12 cellular contexts compared by ENCODE assay signal in the genomic region with DNA sequence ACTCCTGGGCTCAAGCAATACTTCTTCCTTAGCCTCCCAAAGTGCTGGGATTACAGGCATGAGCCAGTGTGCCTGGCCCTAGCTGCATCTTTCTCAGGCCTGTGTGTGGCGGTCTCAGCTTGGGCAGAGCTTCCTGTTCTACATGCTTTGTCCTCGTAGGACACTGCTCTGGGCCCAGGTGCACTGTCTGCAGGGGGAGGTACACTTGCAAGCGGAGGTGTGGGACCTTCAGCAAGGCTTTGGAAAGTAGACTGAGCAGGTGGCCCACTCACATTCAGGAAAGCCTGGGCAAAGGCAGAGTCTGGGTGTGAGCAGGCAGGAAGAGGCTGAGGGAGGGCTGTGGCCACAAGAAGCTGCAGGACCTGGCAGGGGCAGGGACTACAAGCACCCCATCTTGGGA. TPM values are rescaled to one million over a fixed set of nuclear protein-coding genes. Genes with fewer than 3 reads are reported as not detected.
DNase-seq lines count a peak whose midpoint lies in the region; ATAC-seq and TF ChIP-seq lines count a peak whose summit lies in the region.
"Had no signal": no experiment of that assay in that cellular context is flagged by ENCODE, and none has a peak within 500 bp of the region (broad histone marks: within the 10 kb centered on the region; RNA-seq: fewer than 3 reads in every experiment).

No MANE protein-coding gene starts in this region.

- H3K36me3 ChIP-seq in breast epithelium, result no peaks in the 10 kb centered on the region
- no peaks in the 10 kb centered on the region for H3K36me3 ChIP-seq in mammary epithelial cell (ENCODE audit: insufficient read depth, low read length)
- H3K36me3 ChIP-seq in urinary bladder (ENCODE audit: insufficient read depth), result no peaks in the 10 kb centered on the region

- no TSS peak for BruUV-seq in mammary epithelial cell (replicated peaks; lab: Mats Ljungman, UMichigan)

- no peak for DNase-seq in breast epithelium (ENCODE audit: low spot score in 2 of 2)
- DNase-seq in mammary epithelial cell, result no peak
- DNase-seq in naive thymus-derived CD8-positive, alpha-beta T cell, result no peak
- no peak for DNase-seq in globus pallidus (ENCODE audit: low spot score)
- DNase-seq in NCI-H526 treated with DMSO at 0.1 percent for 48 hours (lab: John Stamatoyannopoulos, UW), result no peak
- DNase-seq in DMS114 treated with DMSO at 0.1 percent for 48 hours (lab: John Stamatoyannopoulos, UW; ENCODE audit: unreplicated experiment), result no peak
- DNase-seq: Calu3; GOT3; NCI-H187 treated with DMSO at 0.1 percent for 48 hours; stimulated activated CD4-positive, alpha-beta T cell treated with anti-CD3 and anti-CD28 coated beads, Interleukin-4, amount 100 ng/mL, for 1 hour had no signal

- no peaks in the 10 kb centered on the region for H4K20me1 ChIP-seq in mammary epithelial cell (ENCODE audit: insufficient read depth, low read length)

- H3K4me2 ChIP-seq in mammary epithelial cell (ENCODE audit: insufficient read depth, low read depth, low read length), result no peak overlapping the region

- H3K9ac ChIP-seq in mammary epithelial cell (ENCODE audit: insufficient read depth, low read length), result no peak overlapping the region

- H3K27ac ChIP-seq in breast epithelium (peak overlapping the region; percentile 89 to 93), mammary epithelial cell (ENCODE audit: insufficient read depth, low read depth, low read length) (no peak overlapping the region), urinary bladder (ENCODE audit: low read depth) (peak overlapping the region; percentile 19)

- H3K36me3 Mint-ChIP-seq in brain, result peaks cover 20% of the 10 kb centered on the region
- no peaks in the 10 kb centered on the region for H3K36me3 Mint-ChIP-seq in naive thymus-derived CD8-positive, alpha-beta T cell

- H2AFZ ChIP-seq in mammary epithelial cell (ENCODE audit: low read depth, low read length), result no peak overlapping the region

- H3K4me3 ChIP-seq in breast epithelium (no peak overlapping the region), mammary epithelial cell (replicated peaks in 1 of 3; ENCODE audit: insufficient read depth in 1 of 3, low read depth in 2 of 3, low read length in 3 of 3) (no peak overlapping the region), urinary bladder (ENCODE audit: low read depth, low read length) (no peak overlapping the region)

- POLR2A ChIA-PET in naive thymus-derived CD8-positive, alpha-beta T cell (lab: Charles Lee), result interaction anchor here (0.7 to 21.3 kb wide), 3 partner anchors 8 to 95 kb away, joined by 3 to 540 read pairs (median 17); no protein-coding TSS in a partner anchor

- peak overlapping the region in 2 of 5 experiments; percentile 7 to 35 for H3K4me3 Mint-ChIP-seq in brain
- peak overlapping the region in 7 of 10 donors; percentile 31 to 71 (median 60) for H3K4me3 Mint-ChIP-seq in naive thymus-derived CD8-positive, alpha-beta T cell

- peak in 1 of 2 donors; percentile 27 for ATAC-seq in naive thymus-derived CD8-positive, alpha-beta T cell

- 83% methylated on average over 3 of the region's 3 CpGs for WGBS in mammary epithelial cell (ENCODE audit: low coverage, missing lambda C conversion rate)
- WGBS in urinary bladder, result 69% methylated on average over 3 of the region's 3 CpGs

- CTCF ChIA-PET in mammary epithelial cell (lab: Charles Lee; ENCODE audit: low non-redundant PET), result no interaction called here

- dilution Hi-C loops in mammary epithelial cell (cut with HindIII; ENCODE audit: low sequenced_read_pairs), result no loop called here

- peaks cover 26 to 40% of the 10 kb centered on the region in 2 donors for H3K4me1 ChIP-seq in breast epithelium
- H3K4me1 ChIP-seq in mammary epithelial cell (ENCODE audit: insufficient read depth, low read length), result peaks cover 20% of the 10 kb centered on the region
- no peaks in the 10 kb centered on the region for H3K4me1 ChIP-seq in urinary bladder (ENCODE audit: insufficient read depth)

- peaks cover 6% of the 10 kb centered on the region for H3K27me3 Mint-ChIP-seq in brain
- H3K27me3 Mint-ChIP-seq in naive thymus-derived CD8-positive, alpha-beta T cell, result no peaks in the 10 kb centered on the region

- H3K27me3 ChIP-seq in breast epithelium (no peaks in the 10 kb centered on the region), mammary epithelial cell (ENCODE audit: insufficient read depth, low read length) (no peaks in the 10 kb centered on the region)

- H3K9me3 ChIP-seq in breast epithelium (no peaks in the 10 kb centered on the region), mammary epithelial cell (replicated peaks; ENCODE audit: insufficient read depth, low read length) (no peaks in the 10 kb centered on the region)

- H3K79me2 ChIP-seq in mammary epithelial cell (ENCODE audit: insufficient read depth, low read length), result peaks cover 3% of the 10 kb centered on the region

- no peak for TF ChIP-seq CTCF in breast epithelium (IDR thresholded peaks at IDR 0.05)
- TF ChIP-seq CTCF in mammary epithelial cell (conservative IDR thresholded peaks at IDR 0.05 in 1 of 2, IDR thresholded peaks at IDR 0.05 in 1 of 2; ENCODE audit: extremely low read depth in 1 of 2, insufficient read depth in 1 of 2, low read depth in 1 of 2, low read length in 2 of 2), result no peak
- TF ChIP-seq CTCF in brain (conservative IDR thresholded peaks at IDR 0.05), result no peak

- intact Hi-C loops in breast epithelium (cut with DNase I; ENCODE audit: low total_unique reads) (no loop called here), mammary epithelial cell (cut with micrococcal nuclease) (loop anchor here (5.0 kb wide), 1 partner anchor 35 kb away; no protein-coding TSS in a partner anchor)

- no peaks in the 10 kb centered on the region for H3K9me3 Mint-ChIP-seq in brain
- no peaks in the 10 kb centered on the region for H3K9me3 Mint-ChIP-seq in naive thymus-derived CD8-positive, alpha-beta T cell

- in situ Hi-C loops in mammary epithelial cell (cut with MboI; ENCODE audit: low sequenced_read_pairs in 2 of 2), result no loop called here

- H3K27ac Mint-ChIP-seq in brain, result peak overlapping the region; percentile 66 to 95 (median 92)
- H3K27ac Mint-ChIP-seq in naive thymus-derived CD8-positive, alpha-beta T cell, result peak overlapping the region; percentile 80 to 97 (median 90)

- no peak for TF ChIP-seq POLR2A in breast epithelium (IDR thresholded peaks at IDR 0.05)

- H3K4me1 Mint-ChIP-seq in brain, result peaks cover 46% of the 10 kb centered on the region
- H3K4me1 Mint-ChIP-seq in naive thymus-derived CD8-positive, alpha-beta T cell, result peaks cover 52 to 98% (median 92%) of the 10 kb centered on the region in 4 donors

RNA-seq across cellular contexts. Expression of a gene that starts 33.6 kb away (rescaled TPM):
- 1 to 10 TPM in 2 of 3 donors, under 1 TPM in 1; 0.80 to 7.9 (median 5.6) TPM for total RNA-seq in breast epithelium
- 1 to 10 TPM; 1.0 to 2.8 TPM for total RNA-seq in mammary epithelial cell
- polyA plus RNA-seq in mammary epithelial cell, result 0.22 TPM
- 0.10 TPM for polyA minus RNA-seq in mammary epithelial cell
- 2.7 TPM for polyA plus RNA-seq in brain (ENCODE audit: insufficient read depth, low read depth, low replicate concordance)
- 1 to 10 TPM; 1.7 to 1.9 TPM for total RNA-seq in naive thymus-derived CD8-positive, alpha-beta T cell
- polyA plus RNA-seq in naive thymus-derived CD8-positive, alpha-beta T cell, result under 1 TPM in 2 of 3 donors, not detected in 1; 0.07 TPM
- 0.26 TPM for total RNA-seq in urinary bladder
- 8.3 TPM for polyA plus RNA-seq in urinary bladder
